12 cellular contexts compared by ENCODE assay signal in genomic region chr1:151510020-151510405, GRCh38. TPM values are rescaled to one million over a fixed set of nuclear protein-coding genes. Genes with fewer than 3 reads are reported as not detected.
DNase-seq lines count a peak whose midpoint lies in the region; ATAC-seq and TF ChIP-seq lines count a peak whose summit lies in the region.
"Had no signal": no experiment of that assay in that cellular context is flagged by ENCODE, and none has a peak within 500 bp of the region (broad histone marks: within the 10 kb centered on the region; RNA-seq: fewer than 3 reads in every experiment).

No MANE protein-coding gene starts in this region.

- H3K9me3 ChIP-seq in liver (ENCODE audit: control insufficient read depth in 4 of 4, low read length in 3 of 4): no peaks in the 10 kb centered on the region
- H3K9me3 ChIP-seq: esophagus muscularis mucosa had no signal

- H3K27ac ChIP-seq in liver (ENCODE audit: low read depth in 1 of 2, low read length in 2 of 2): peak overlapping the region; percentile 94 to 96
- no peak overlapping the region for H3K27ac ChIP-seq in brain microvascular endothelial cell

- in situ Hi-C loops in brain microvascular endothelial cell (cut with HindIII; ENCODE audit: low pct_ligation_motif_present, low sequenced_read_pairs): no loop called here

- H3K27me3 ChIP-seq in liver (ENCODE audit: control insufficient read depth in 4 of 4, insufficient read depth in 4 of 4, low read length in 3 of 4) (no peaks in the 10 kb centered on the region), brain microvascular endothelial cell (replicated peaks) (no peaks in the 10 kb centered on the region)
- H3K27me3 ChIP-seq: esophagus muscularis mucosa had no signal

- H3K36me3 ChIP-seq in liver (ENCODE audit: control insufficient read depth in 4 of 4, insufficient read depth in 3 of 4, low read depth in 1 of 4, low read length in 3 of 4): no peaks in the 10 kb centered on the region
- no peaks in the 10 kb centered on the region for H3K36me3 ChIP-seq in brain microvascular endothelial cell (replicated peaks)
- H3K36me3 ChIP-seq: esophagus muscularis mucosa had no signal

- H3K27ac Mint-ChIP-seq in activated naive CD4-positive, alpha-beta T cell treated with anti-CD3 and anti-CD28 coated beads, Interleukin-2, amount 50 U/mL, for 24 hours: no peak overlapping the region
- no peak overlapping the region for H3K27ac Mint-ChIP-seq in activated T-helper 1 cell treated with anti-CD3 and anti-CD28 coated beads, Interleukin-12 subunit alpha, Interleukin-12 subunit beta, Interleukin-2, Interleukin-4 antibody, amounts not matched to agents 30 ng/mL and 10 ng/mL and 1 ng/mL, durations not matched to agents 14 hours and 24 hours and 36 hours
- H3K27ac Mint-ChIP-seq in type B pancreatic cell: peak overlapping the region; percentile 87

- no peak for TF ChIP-seq RAD21 in liver (IDR thresholded peaks at IDR 0.05)

- WGBS in liver: 25% methylated on average over 9 of the region's 9 CpGs

- H3K9ac ChIP-seq in liver (ENCODE audit: low read depth in 1 of 2, low read length in 2 of 2): no peak overlapping the region

- no peaks in the 10 kb centered on the region for H3K27me3 Mint-ChIP-seq in activated naive CD4-positive, alpha-beta T cell treated with anti-CD3 and anti-CD28 coated beads, Interleukin-2, amount 50 U/mL, for 24 hours
- H3K27me3 Mint-ChIP-seq in activated T-helper 1 cell treated with anti-CD3 and anti-CD28 coated beads, Interleukin-12 subunit alpha, Interleukin-12 subunit beta, Interleukin-2, Interleukin-4 antibody, amounts not matched to agents 30 ng/mL and 10 ng/mL and 1 ng/mL, durations not matched to agents 14 hours and 24 hours and 36 hours (ENCODE audit: insufficient read depth): peaks cover 28% of the 10 kb centered on the region
- peaks cover 12% of the 10 kb centered on the region for H3K27me3 Mint-ChIP-seq in type B pancreatic cell

- TF ChIP-seq CTCF in liver (IDR thresholded peaks at IDR 0.05; ENCODE audit: low read depth, low read length, missing input control) (no peak), type B pancreatic cell (conservative IDR thresholded peaks at IDR 0.05) (no peak), brain microvascular endothelial cell (IDR thresholded peaks at IDR 0.05; ENCODE audit: low read depth, low read length, missing control alignments) (no peak)

- no peaks in the 10 kb centered on the region for H3K9me3 Mint-ChIP-seq in activated naive CD4-positive, alpha-beta T cell treated with anti-CD3 and anti-CD28 coated beads, Interleukin-2, amount 50 U/mL, for 24 hours
- no peaks in the 10 kb centered on the region for H3K9me3 Mint-ChIP-seq in activated T-helper 1 cell treated with anti-CD3 and anti-CD28 coated beads, Interleukin-12 subunit alpha, Interleukin-12 subunit beta, Interleukin-2, Interleukin-4 antibody, amounts not matched to agents 30 ng/mL and 10 ng/mL and 1 ng/mL, durations not matched to agents 14 hours and 24 hours and 36 hours
- H3K9me3 Mint-ChIP-seq in type B pancreatic cell: no peaks in the 10 kb centered on the region

- H3K4me1 Mint-ChIP-seq in activated naive CD4-positive, alpha-beta T cell treated with anti-CD3 and anti-CD28 coated beads, Interleukin-2, amount 50 U/mL, for 24 hours: peaks cover 27% of the 10 kb centered on the region
- peaks cover 32% of the 10 kb centered on the region for H3K4me1 Mint-ChIP-seq in activated T-helper 1 cell treated with anti-CD3 and anti-CD28 coated beads, Interleukin-12 subunit alpha, Interleukin-12 subunit beta, Interleukin-2, Interleukin-4 antibody, amounts not matched to agents 30 ng/mL and 10 ng/mL and 1 ng/mL, durations not matched to agents 14 hours and 24 hours and 36 hours (ENCODE audit: low read depth)
- peaks cover 25% of the 10 kb centered on the region for H3K4me1 Mint-ChIP-seq in type B pancreatic cell (ENCODE audit: unreplicated experiment)

- DNase-seq in activated naive CD4-positive, alpha-beta T cell (lab: John Stamatoyannopoulos, UW): no peak
- no peak for DNase-seq in activated T-helper 1 cell treated with anti-CD3 and anti-CD28 coated beads, Interleukin-12 subunit alpha, Interleukin-12 subunit beta, Interleukin-2, Interleukin-4 antibody, amounts not matched to agents 30 ng/mL and 10 ng/mL and 1 ng/mL, durations not matched to agents 14 hours and 24 hours and 36 hours (ENCODE audit: low spot score)
- no peak for DNase-seq in type B pancreatic cell (ENCODE audit: extremely low spot score, unreplicated experiment)
- no peak for DNase-seq in NCI-H510A treated with DMSO at 0.1 percent for 48 hours (lab: John Stamatoyannopoulos, UW)
- DNase-seq in brain microvascular endothelial cell: no peak
- DNase-seq: activated gamma-delta T cell treated with Interleukin-2 at 50 U/mL for 16 hours had no signal

- no peaks in the 10 kb centered on the region for H3K36me3 Mint-ChIP-seq in activated naive CD4-positive, alpha-beta T cell treated with anti-CD3 and anti-CD28 coated beads, Interleukin-2, amount 50 U/mL, for 24 hours
- H3K36me3 Mint-ChIP-seq in activated T-helper 1 cell treated with anti-CD3 and anti-CD28 coated beads, Interleukin-12 subunit alpha, Interleukin-12 subunit beta, Interleukin-2, Interleukin-4 antibody, amounts not matched to agents 30 ng/mL and 10 ng/mL and 1 ng/mL, durations not matched to agents 14 hours and 24 hours and 36 hours (ENCODE audit: low read depth): no peaks in the 10 kb centered on the region
- H3K36me3 Mint-ChIP-seq in type B pancreatic cell: no peaks in the 10 kb centered on the region
- H3K36me3 Mint-ChIP-seq: CD14-positive monocyte had no signal

- peaks cover 4 to 46% (median 20%) of the 10 kb centered on the region in 4 donors for H3K4me1 ChIP-seq in liver (ENCODE audit: control insufficient read depth in 4 of 4, insufficient read depth in 4 of 4, low read length in 3 of 4)

- no peak for ATAC-seq in HG03442 (IDR thresholded peaks at IDR 0.05; ENCODE audit: unreplicated experiment)

- intact Hi-C loops in activated T-helper 1 cell treated with anti-CD3 and anti-CD28 coated beads, Interleukin-12 subunit alpha, Interleukin-12 subunit beta, Interleukin-2, Interleukin-4 antibody, amounts not matched to agents 30 ng/mL and 10 ng/mL and 1 ng/mL, durations not matched to agents 14 hours and 24 hours and 36 hours (cut with micrococcal nuclease): loop anchor here (2.0 kb wide), 1 partner anchor 65 kb away; no protein-coding TSS in a partner anchor

- peak overlapping the region; percentile 92 for H3K4me3 Mint-ChIP-seq in activated naive CD4-positive, alpha-beta T cell treated with anti-CD3 and anti-CD28 coated beads, Interleukin-2, amount 50 U/mL, for 24 hours
- H3K4me3 Mint-ChIP-seq in activated T-helper 1 cell treated with anti-CD3 and anti-CD28 coated beads, Interleukin-12 subunit alpha, Interleukin-12 subunit beta, Interleukin-2, Interleukin-4 antibody, amounts not matched to agents 30 ng/mL and 10 ng/mL and 1 ng/mL, durations not matched to agents 14 hours and 24 hours and 36 hours: peak overlapping the region; percentile 85
- H3K4me3 Mint-ChIP-seq in type B pancreatic cell: peak overlapping the region; percentile 92

- H3K4me3 ChIP-seq in liver (ENCODE audit: low read depth in 1 of 3, low read length in 3 of 3) (peak overlapping the region in 1 of 3 donors; percentile 16), brain microvascular endothelial cell (ENCODE audit: low read depth, low read length) (no peak overlapping the region)

TF ChIP-seq in liver, 16 proteins besides CTCF, POLR2A, EP300 and RAD21 (continues in another document):
- TF ChIP-seq GABPA (IDR thresholded peaks at IDR 0.05 in 1 of 2, conservative IDR thresholded peaks at IDR 0.05 in 1 of 2) (no peak), EGR1 (IDR thresholded peaks at IDR 0.05; ENCODE audit: low read depth in 2 of 2) (no peak), ATF3 (IDR thresholded peaks at IDR 0.05) (no peak), MAX (IDR thresholded peaks at IDR 0.05) (no peak)

RNA-seq across cellular contexts. Expression of gene CGN, which starts 1.2 kb away (rescaled TPM):
- 0.17 and 0.91 TPM in 2 replicates for total RNA-seq in activated T-helper 1 cell treated with anti-CD3 and anti-CD28 coated beads, Interleukin-12 subunit alpha, Interleukin-12 subunit beta, Interleukin-2, Interleukin-4 antibody, amounts not matched to agents 30 ng/mL and 10 ng/mL and 1 ng/mL, durations not matched to agents 14 hours and 24 hours and 36 hours
- total RNA-seq in liver (10 to 100 TPM; 16.9 to 48.9 TPM), type B pancreatic cell (ENCODE audit: low replicate concordance) (29.0 and 52.8 TPM in 2 replicates)
- 10 to 100 TPM; 19.3 to 19.5 TPM for polyA plus RNA-seq in liver
- total RNA-seq: myocyte had no signal
- polyA plus RNA-seq: CD14-positive monocyte had no signal

RNA-seq across cellular contexts. Expression of gene TUFT1, which starts 30.1 kb away (rescaled TPM):
- total RNA-seq in activated T-helper 1 cell treated with anti-CD3 and anti-CD28 coated beads, Interleukin-12 subunit alpha, Interleukin-12 subunit beta, Interleukin-2, Interleukin-4 antibody, amounts not matched to agents 30 ng/mL and 10 ng/mL and 1 ng/mL, durations not matched to agents 14 hours and 24 hours and 36 hours: 1.9 and 2.3 TPM in 2 replicates
- total RNA-seq in liver (1 to 10 TPM; 3.4 to 4.8 TPM), type B pancreatic cell (ENCODE audit: low replicate concordance) (15.5 and 34.7 TPM in 2 replicates)
- polyA plus RNA-seq in liver: 1 to 10 TPM; 1.7 to 2.6 TPM

RNA-seq across cellular contexts. Expression of gene POGZ, which starts 50.7 kb away (rescaled TPM):
- 89.1 and 91.1 TPM in 2 replicates for total RNA-seq in activated T-helper 1 cell treated with anti-CD3 and anti-CD28 coated beads, Interleukin-12 subunit alpha, Interleukin-12 subunit beta, Interleukin-2, Interleukin-4 antibody, amounts not matched to agents 30 ng/mL and 10 ng/mL and 1 ng/mL, durations not matched to agents 14 hours and 24 hours and 36 hours
- total RNA-seq in liver (10 to 100 TPM; 26.8 to 30.1 TPM), type B pancreatic cell (ENCODE audit: low replicate concordance) (73.1 and 126 TPM in 2 replicates)
- 1 to 10 TPM; 7.7 to 7.8 TPM for polyA plus RNA-seq in liver
